In genomic region chr1:83807792-83808191, GRCh38 we compare ENCODE assay signal across 1 cellular context.
TF ChIP-seq lines count a peak whose summit lies in the region.

No MANE protein-coding gene starts in this region.

TF ChIP-seq in SK-N-SH, 30 proteins besides CTCF, POLR2A, EP300 and RAD21 (continued from another document):
- TF ChIP-seq ZBTB33 (IDR thresholded peaks at IDR 0.05; ENCODE audit: borderline replicate concordance, low read depth) (no peak), GATA2 (CRISPR knock-in tag; IDR thresholded peaks at IDR 0.05) (peak; percentile 55; the same call in 1 of the 2 replicates), RCOR1 (IDR thresholded peaks at IDR 0.05; ENCODE audit: low read length) (peak; percentile 68; the same call in 1 of the 2 replicates)
